In genomic region chr2:117199511-117199910, GRCh38 we compare ENCODE assay signal across 23 cellular contexts.
A peak's percentile ranks its signal among the peaks of the same experiment; 100 is the strongest.
DNase-seq lines count a peak whose midpoint lies in the region; ATAC-seq, FAIRE-seq and TF ChIP-seq lines count a peak whose summit lies in the region.
"Had no signal": no experiment of that assay in that cellular context is flagged by ENCODE, and none has a peak within 500 bp of the region (broad histone marks: within the 10 kb centered on the region; RNA-seq: fewer than 3 reads in every experiment).

No MANE protein-coding gene starts in this region.

- no peaks in the 10 kb centered on the region for H3K4me1 ChIP-seq in upper lobe of right lung

- ATAC-seq in upper lobe of right lung, result no peak
- ATAC-seq in activated CD8-positive, alpha-beta T cell treated with anti-CD3 and anti-CD28 coated beads, Interleukin-2, amount 10 ng/mL, durations not matched to agents 7 days and 5 days, result no peak
- ATAC-seq: Panc1 had no signal

- no peak overlapping the region for H3K4me3 ChIP-seq in Jurkat, Clone E6-1 (ENCODE audit: low read length)
- H3K4me3 ChIP-seq in upper lobe of right lung, result no peak overlapping the region

- CTCF ChIA-PET in activated CD8-positive, alpha-beta T cell treated with anti-CD3 and anti-CD28 coated beads, Interleukin-2, amount 10 ng/mL, durations not matched to agents 7 days and 5 days (lab: Charles Lee), result no interaction called here

- intact Hi-C loops in upper lobe of right lung (cut with DNase I), result no loop called here

- FAIRE-seq in urothelium cell line (lab: Jason Lieb, UNC), result peak; percentile 92
- FAIRE-seq: GM18507, HTR-8/SVneo had no signal

- POLR2A ChIA-PET in activated CD8-positive, alpha-beta T cell treated with anti-CD3 and anti-CD28 coated beads, Interleukin-2, amount 10 ng/mL, durations not matched to agents 7 days and 5 days (lab: Charles Lee), result no interaction called here

- H3K27ac Mint-ChIP-seq in activated CD8-positive, alpha-beta T cell treated with anti-CD3 and anti-CD28 coated beads, Interleukin-2, amount 10 ng/mL, durations not matched to agents 7 days and 5 days, result no peak overlapping the region
- H3K27ac Mint-ChIP-seq: CD4-positive, alpha-beta memory T cell had no signal

- DNase-seq in DMS53 (lab: John Stamatoyannopoulos, UW), result peak; percentile 68
- DNase-seq in Jurkat, Clone E6-1 (ENCODE audit: low read depth, low spot score), result peak; percentile 5
- peak; percentile 1 for DNase-seq in RKO (ENCODE audit: low spot score)
- DNase-seq in urothelium cell line (ENCODE audit: low spot score), result peak; percentile 14
- no peak for DNase-seq in dermis blood vessel endothelial cell
- DNase-seq in upper lobe of right lung, result no peak
- DNase-seq in activated CD8-positive, alpha-beta T cell treated with anti-CD3 and anti-CD28 coated beads, Interleukin-2, amount 10 ng/mL, durations not matched to agents 7 days and 5 days, result no peak
- DNase-seq: C1 segment of cervical spinal cord; CD4-positive, alpha-beta memory T cell; COR-L47; H7; KBM-7; MV-4-11; NCI-H1105; NCI-H1436 treated with DMSO at 0.1 percent for 48 hours; NCI-H187 treated with DMSO at 0.1 percent for 48 hours; NCI-H2107; NCI-H2227 treated with DMSO at 0.1 percent for 48 hours; NCI-H69; SHP77 treated with DMSO at 0.1 percent for 48 hours had no signal

- H3K27ac ChIP-seq in upper lobe of right lung, result no peak overlapping the region

- no peaks in the 10 kb centered on the region for H3K27me3 ChIP-seq in upper lobe of right lung

- no peak overlapping the region for H3K4me3 Mint-ChIP-seq in activated CD8-positive, alpha-beta T cell treated with anti-CD3 and anti-CD28 coated beads, Interleukin-2, amount 10 ng/mL, durations not matched to agents 7 days and 5 days
- H3K4me3 Mint-ChIP-seq: CD4-positive, alpha-beta memory T cell had no signal

- no peaks in the 10 kb centered on the region for H3K36me3 ChIP-seq in upper lobe of right lung

- H3K9me3 Mint-ChIP-seq in activated CD8-positive, alpha-beta T cell treated with anti-CD3 and anti-CD28 coated beads, Interleukin-2, amount 10 ng/mL, durations not matched to agents 7 days and 5 days (ENCODE audit: insufficient read depth), result peaks cover 18% of the 10 kb centered on the region

- H3K36me3 Mint-ChIP-seq in activated CD8-positive, alpha-beta T cell treated with anti-CD3 and anti-CD28 coated beads, Interleukin-2, amount 10 ng/mL, durations not matched to agents 7 days and 5 days (ENCODE audit: low read depth), result no peaks in the 10 kb centered on the region
- H3K36me3 Mint-ChIP-seq: CD4-positive, alpha-beta memory T cell had no signal

- H3K27me3 Mint-ChIP-seq in activated CD8-positive, alpha-beta T cell treated with anti-CD3 and anti-CD28 coated beads, Interleukin-2, amount 10 ng/mL, durations not matched to agents 7 days and 5 days (ENCODE audit: low read depth), result no peaks in the 10 kb centered on the region
- H3K27me3 Mint-ChIP-seq: CD4-positive, alpha-beta memory T cell had no signal

- no peak for TF ChIP-seq CTCF in upper lobe of right lung (IDR thresholded peaks at IDR 0.05)

- H3K4me1 Mint-ChIP-seq in activated CD8-positive, alpha-beta T cell treated with anti-CD3 and anti-CD28 coated beads, Interleukin-2, amount 10 ng/mL, durations not matched to agents 7 days and 5 days (ENCODE audit: low read depth), result no peaks in the 10 kb centered on the region
- H3K4me1 Mint-ChIP-seq: CD4-positive, alpha-beta memory T cell had no signal

- no peaks in the 10 kb centered on the region for H3K9me3 ChIP-seq in upper lobe of right lung

Comparison
In these comparisons a context has a peak if more than half of its experiments do, and no peak if none do; other contexts are left out.
1. DNase-seq: peak in DMS53 (single experiment), Jurkat, Clone E6-1 (single experiment), RKO (single experiment) and urothelium cell line (single experiment); none in dermis blood vessel endothelial cell (single experiment), upper lobe of right lung (single experiment) and activated CD8-positive, alpha-beta T cell treated with anti-CD3 and anti-CD28 coated beads, Interleukin-2, amount 10 ng/mL, durations not matched to agents 7 days and 5 days (single experiment).